In the genomic region with DNA sequence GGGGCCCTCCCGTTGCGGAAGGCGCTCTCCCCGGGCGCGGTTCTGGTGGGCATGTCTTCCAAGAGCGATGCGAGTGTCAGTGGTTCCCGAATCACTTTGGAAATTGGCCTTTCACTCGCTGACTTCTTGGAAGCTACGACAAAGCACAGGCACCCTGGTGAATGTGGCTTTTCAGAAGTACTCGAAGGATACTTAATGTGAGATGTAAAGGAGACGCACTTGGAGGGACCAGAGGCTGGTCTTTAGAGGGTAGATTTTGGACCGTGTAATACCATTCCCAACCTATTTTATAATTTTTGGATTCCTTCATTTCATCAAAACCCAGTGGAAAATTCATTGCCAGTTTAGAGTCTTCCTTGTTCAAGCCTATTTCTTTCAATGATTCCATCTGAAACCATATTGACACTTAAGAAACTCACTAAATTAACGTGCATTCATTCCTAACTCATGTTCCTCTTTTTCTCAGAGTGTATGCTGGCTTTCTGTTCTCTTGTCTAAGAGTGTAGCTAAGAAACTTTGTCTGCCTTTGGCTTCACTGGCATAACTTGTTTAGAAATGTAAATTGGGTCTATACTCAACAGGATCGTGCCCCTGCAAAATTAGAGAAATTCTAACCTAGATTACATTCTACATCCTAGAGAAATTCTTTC, we compare ENCODE assay signal across 8 cellular contexts. TPM values are rescaled to one million over a fixed set of nuclear protein-coding genes. Genes with fewer than 3 reads are reported as not detected.
DNase-seq lines count a peak whose midpoint lies in the region; ATAC-seq and TF ChIP-seq lines count a peak whose summit lies in the region.

No MANE protein-coding gene starts in this region.

- H3K4me1 Mint-ChIP-seq in natural killer cell treated with Interleukin-12 subunit alpha and Interleukin-12 subunit beta and Interleukin-15 and Interleukin-18, amount 100 ng/mL, for 72 hours (ENCODE audit: low read depth in 2 of 2): peaks cover 12 to 21% of the 10 kb centered on the region in 2 donors

- H3K9ac ChIP-seq in SK-N-SH: peak overlapping the region; percentile 82

- H3K36me3 ChIP-seq in SK-N-SH (replicated peaks in 1 of 2; ENCODE audit: control insufficient read depth in 1 of 2, insufficient read depth in 2 of 2, low read length in 1 of 2): peaks cover 21 to 22% of the 10 kb centered on the region in 2 experiments

- H3K4me1 ChIP-seq in SK-N-SH (ENCODE audit: control insufficient read depth in 1 of 2, insufficient read depth in 2 of 2, low read depth in 1 of 2, low read length in 1 of 2): peaks cover 5 to 14% of the 10 kb centered on the region in 2 experiments

- POLR2A ChIA-PET in SK-N-SH (lab: Yijun Ruan, JAX): no interaction called here

- WGBS in SK-N-SH (ENCODE audit: low lambda C conversion rate): 13% methylated on average over 16 of the region's 16 CpGs

- CTCF ChIA-PET in SK-N-SH (lab: Yijun Ruan, JAX): interaction anchor here (0.6 kb wide), 1 partner anchor 89 kb away, joined by 3 read pairs; no protein-coding TSS in a partner anchor

- H3K4me2 ChIP-seq in SK-N-SH: peak overlapping the region; percentile 81

- no peaks in the 10 kb centered on the region for H3K36me3 Mint-ChIP-seq in natural killer cell treated with Interleukin-12 subunit alpha and Interleukin-12 subunit beta and Interleukin-15 and Interleukin-18, amount 100 ng/mL, for 72 hours

- H3K4me3 Mint-ChIP-seq in natural killer cell treated with Interleukin-12 subunit alpha and Interleukin-12 subunit beta and Interleukin-15 and Interleukin-18, amount 100 ng/mL, for 72 hours: peak overlapping the region; percentile 86

- H2AFZ ChIP-seq in SK-N-SH (ENCODE audit: low read depth): peak overlapping the region; percentile 92

- TF ChIP-seq RAD21 in SK-N-SH (IDR thresholded peaks at IDR 0.05; ENCODE audit: low read length): no peak

- no peaks in the 10 kb centered on the region for H4K20me1 ChIP-seq in SK-N-SH (ENCODE audit: insufficient read depth)

- H3K9me2 ChIP-seq in SK-N-SH: no peaks in the 10 kb centered on the region

- H3K79me2 ChIP-seq in SK-N-SH (ENCODE audit: insufficient read depth): no peaks in the 10 kb centered on the region

- DNase-seq in SK-N-SH: no peak
- DNase-seq in epithelial cell of esophagus (ENCODE audit: low read depth): no peak
- DNase-seq in natural killer cell treated with Interleukin-12 subunit alpha and Interleukin-12 subunit beta and Interleukin-15 and Interleukin-18, amount 100 ng/mL, for 72 hours (ENCODE audit: low spot score): no peak
- DNase-seq in EL: no peak
- DNase-seq in iPS-NIHi11 (ENCODE audit: low spot score): no peak

- ATAC-seq in GM18502 (IDR thresholded peaks at IDR 0.05; ENCODE audit: poor library complexity, unreplicated experiment) (peak; percentile 28), HG03045 (IDR thresholded peaks at IDR 0.05; ENCODE audit: unreplicated experiment) (peak; percentile 24)
- no peak for ATAC-seq in natural killer cell treated with Interleukin-12 subunit alpha and Interleukin-12 subunit beta and Interleukin-15 and Interleukin-18, amount 100 ng/mL, for 72 hours

- H3K9me3 Mint-ChIP-seq in natural killer cell treated with Interleukin-12 subunit alpha and Interleukin-12 subunit beta and Interleukin-15 and Interleukin-18, amount 100 ng/mL, for 72 hours: no peaks in the 10 kb centered on the region

- H3K27ac Mint-ChIP-seq in natural killer cell treated with Interleukin-12 subunit alpha and Interleukin-12 subunit beta and Interleukin-15 and Interleukin-18, amount 100 ng/mL, for 72 hours: peak overlapping the region; percentile 58 to 64

- peaks cover 4 to 8% of the 10 kb centered on the region in 2 donors for H3K27me3 Mint-ChIP-seq in natural killer cell treated with Interleukin-12 subunit alpha and Interleukin-12 subunit beta and Interleukin-15 and Interleukin-18, amount 100 ng/mL, for 72 hours

- H3K27ac ChIP-seq in 22Rv1 (peak overlapping the region; percentile 75), SK-N-SH (ENCODE audit: low read depth in 2 of 2, low read length in 1 of 2) (peak overlapping the region; percentile 67 to 97)

- no peak for TF ChIP-seq CTCF in 22Rv1 (IDR thresholded peaks at IDR 0.05)
- TF ChIP-seq CTCF in SK-N-SH (IDR thresholded peaks at IDR 0.05): no peak
- no peak for TF ChIP-seq CTCF in epithelial cell of esophagus (IDR thresholded peaks at IDR 0.05; ENCODE audit: insufficient read depth, low read depth, low read length, missing control alignments)

- H3K4me3 ChIP-seq in SK-N-SH (ENCODE audit: low read depth in 2 of 2, low read length in 1 of 2): peak overlapping the region; percentile 79 to 98
- peak overlapping the region; percentile 71 for H3K4me3 ChIP-seq in epithelial cell of esophagus (ENCODE audit: low read length)

- no peaks in the 10 kb centered on the region for H3K27me3 ChIP-seq in SK-N-SH (ENCODE audit: insufficient read depth)

- H3F3A ChIP-seq in SK-N-SH (replicated peaks; ENCODE audit: insufficient read depth): no peaks in the 10 kb centered on the region

- no peaks in the 10 kb centered on the region for H3K9me3 ChIP-seq in SK-N-SH

- TF ChIP-seq EP300 in SK-N-SH (IDR thresholded peaks at IDR 0.05; ENCODE audit: borderline replicate concordance in 1 of 2, low read depth in 1 of 2, low read length in 1 of 2): no peak

TF ChIP-seq in SK-N-SH, 30 proteins besides CTCF, POLR2A, EP300 and RAD21:
- TF ChIP-seq, protein P1, sequence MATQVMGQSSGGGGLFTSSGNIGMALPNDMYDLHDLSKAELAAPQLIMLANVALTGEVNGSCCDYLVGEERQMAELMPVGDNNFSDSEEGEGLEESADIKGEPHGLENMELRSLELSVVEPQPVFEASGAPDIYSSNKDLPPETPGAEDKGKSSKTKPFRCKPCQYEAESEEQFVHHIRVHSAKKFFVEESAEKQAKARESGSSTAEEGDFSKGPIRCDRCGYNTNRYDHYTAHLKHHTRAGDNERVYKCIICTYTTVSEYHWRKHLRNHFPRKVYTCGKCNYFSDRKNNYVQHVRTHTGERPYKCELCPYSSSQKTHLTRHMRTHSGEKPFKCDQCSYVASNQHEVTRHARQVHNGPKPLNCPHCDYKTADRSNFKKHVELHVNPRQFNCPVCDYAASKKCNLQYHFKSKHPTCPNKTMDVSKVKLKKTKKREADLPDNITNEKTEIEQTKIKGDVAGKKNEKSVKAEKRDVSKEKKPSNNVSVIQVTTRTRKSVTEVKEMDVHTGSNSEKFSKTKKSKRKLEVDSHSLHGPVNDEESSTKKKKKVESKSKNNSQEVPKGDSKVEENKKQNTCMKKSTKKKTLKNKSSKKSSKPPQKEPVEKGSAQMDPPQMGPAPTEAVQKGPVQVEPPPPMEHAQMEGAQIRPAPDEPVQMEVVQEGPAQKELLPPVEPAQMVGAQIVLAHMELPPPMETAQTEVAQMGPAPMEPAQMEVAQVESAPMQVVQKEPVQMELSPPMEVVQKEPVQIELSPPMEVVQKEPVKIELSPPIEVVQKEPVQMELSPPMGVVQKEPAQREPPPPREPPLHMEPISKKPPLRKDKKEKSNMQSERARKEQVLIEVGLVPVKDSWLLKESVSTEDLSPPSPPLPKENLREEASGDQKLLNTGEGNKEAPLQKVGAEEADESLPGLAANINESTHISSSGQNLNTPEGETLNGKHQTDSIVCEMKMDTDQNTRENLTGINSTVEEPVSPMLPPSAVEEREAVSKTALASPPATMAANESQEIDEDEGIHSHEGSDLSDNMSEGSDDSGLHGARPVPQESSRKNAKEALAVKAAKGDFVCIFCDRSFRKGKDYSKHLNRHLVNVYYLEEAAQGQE (IDR thresholded peaks at IDR 0.05; ENCODE audit: low read depth, low read length): 0 out of 2 replicates have a peak, but pooled peaks have one; percentile 46
- TF ChIP-seq, protein P2, sequence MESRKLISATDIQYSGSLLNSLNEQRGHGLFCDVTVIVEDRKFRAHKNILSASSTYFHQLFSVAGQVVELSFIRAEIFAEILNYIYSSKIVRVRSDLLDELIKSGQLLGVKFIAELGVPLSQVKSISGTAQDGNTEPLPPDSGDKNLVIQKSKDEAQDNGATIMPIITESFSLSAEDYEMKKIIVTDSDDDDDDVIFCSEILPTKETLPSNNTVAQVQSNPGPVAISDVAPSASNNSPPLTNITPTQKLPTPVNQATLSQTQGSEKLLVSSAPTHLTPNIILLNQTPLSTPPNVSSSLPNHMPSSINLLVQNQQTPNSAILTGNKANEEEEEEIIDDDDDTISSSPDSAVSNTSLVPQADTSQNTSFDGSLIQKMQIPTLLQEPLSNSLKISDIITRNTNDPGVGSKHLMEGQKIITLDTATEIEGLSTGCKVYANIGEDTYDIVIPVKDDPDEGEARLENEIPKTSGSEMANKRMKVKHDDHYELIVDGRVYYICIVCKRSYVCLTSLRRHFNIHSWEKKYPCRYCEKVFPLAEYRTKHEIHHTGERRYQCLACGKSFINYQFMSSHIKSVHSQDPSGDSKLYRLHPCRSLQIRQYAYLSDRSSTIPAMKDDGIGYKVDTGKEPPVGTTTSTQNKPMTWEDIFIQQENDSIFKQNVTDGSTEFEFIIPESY (IDR thresholded peaks at IDR 0.05; ENCODE audit: borderline replicate concordance, low read depth): no peak
- TF ChIP-seq MXI1 (IDR thresholded peaks at IDR 0.05; ENCODE audit: low read depth, low read length) (0 out of 2 replicates have a peak, but pooled peaks have one; percentile 50), POLR2AphosphoS5 (IDR thresholded peaks at IDR 0.05; ENCODE audit: low read depth, low read length) (no peak)
TF ChIP-seq in SK-N-SH: peak in this region for 2.

RNA-seq across cellular contexts. Expression of a gene that starts 0.6 kb away (rescaled TPM):
- 44.3 and 61.4 TPM in 2 replicates for polyA plus RNA-seq in SK-N-SH (2012; rRNA removed)
- 56.5 and 58.5 TPM in 2 replicates for polyA plus RNA-seq in SK-N-SH (2012; cell fraction: cytosol; rRNA removed)
- polyA plus RNA-seq in SK-N-SH (2012; cell fraction: nucleus; rRNA removed): 17.2 and 34.1 TPM in 2 replicates
- total RNA-seq in natural killer cell treated with Interleukin-12 subunit alpha and Interleukin-12 subunit beta and Interleukin-15 and Interleukin-18, amount 100 ng/mL, for 72 hours: 10 to 100 TPM; 10.3 to 11.3 TPM

RNA-seq across cellular contexts. Expression of a gene that starts 17.2 kb away (rescaled TPM):
- not detected in 2 replicates for polyA plus RNA-seq in SK-N-SH (2012; rRNA removed)
- polyA plus RNA-seq in SK-N-SH (2012; cell fraction: cytosol; rRNA removed): not detected in 2 replicates
- not detected in 2 replicates for polyA plus RNA-seq in SK-N-SH (2012; cell fraction: nucleus; rRNA removed)
- not detected for total RNA-seq in natural killer cell treated with Interleukin-12 subunit alpha and Interleukin-12 subunit beta and Interleukin-15 and Interleukin-18, amount 100 ng/mL, for 72 hours

Comparison
In these comparisons a context has a peak if more than half of its experiments do, and no peak if none do; other contexts are left out.
1. ATAC-seq: peak in GM18502 (single experiment) and HG03045 (single experiment); none in natural killer cell treated with Interleukin-12 subunit alpha and Interleukin-12 subunit beta and Interleukin-15 and Interleukin-18, amount 100 ng/mL, for 72 hours (0 of 2).